In the genomic region with DNA sequence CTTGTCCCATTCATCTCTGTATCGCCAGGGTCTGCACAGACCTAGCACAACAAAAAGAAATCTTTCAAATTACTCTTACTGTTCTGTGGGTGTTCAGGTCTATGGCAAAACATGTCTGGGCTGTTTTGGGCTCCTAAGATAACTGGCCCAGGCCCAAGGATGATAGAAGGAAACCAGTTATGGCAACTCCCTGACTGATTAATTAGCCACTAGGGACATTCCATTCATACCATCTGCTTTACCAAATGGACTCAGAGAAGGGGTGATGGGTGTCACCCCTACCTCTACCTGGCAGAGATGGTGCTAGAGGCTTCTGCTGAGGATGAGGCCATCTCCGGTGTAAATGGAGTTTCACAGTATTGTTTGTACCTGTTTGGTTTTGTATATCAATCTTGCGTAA, we compare ENCODE assay signal across 9 cellular contexts. TPM values are rescaled to one million over a fixed set of nuclear protein-coding genes. Genes with fewer than 3 reads are reported as not detected.
DNase-seq lines count a peak whose midpoint lies in the region; ATAC-seq and TF ChIP-seq lines count a peak whose summit lies in the region.
"Had no signal": no experiment of that assay in that cellular context is flagged by ENCODE, and none has a peak within 500 bp of the region (broad histone marks: within the 10 kb centered on the region; RNA-seq: fewer than 3 reads in every experiment).

No MANE protein-coding gene starts in this region.

- H3K4me3 ChIP-seq in PC-3 (ENCODE audit: low read length) = no peak overlapping the region
- peak overlapping the region; percentile 79 to 95 (median 88) for H3K4me3 ChIP-seq in esophagus muscularis mucosa
- peak overlapping the region in 2 of 4 donors; percentile 96 to 97 for H3K4me3 ChIP-seq in gastrocnemius medialis

- POLR2A ChIA-PET in PC-3 (lab: Charles Lee; ENCODE audit: unreplicated experiment) = no interaction called here

- CTCF ChIA-PET in PC-3 (lab: Charles Lee) = no interaction called here

- ATAC-seq in PC-3 (no peak), gastrocnemius medialis (no peak), HG03135 (IDR thresholded peaks at IDR 0.05; ENCODE audit: unreplicated experiment) (no peak)

- 90% methylated on average over 3 of the region's 3 CpGs for WGBS in esophagus muscularis mucosa

- H4K20me1 ChIP-seq in PC-3 (ENCODE audit: low read length) = no peaks in the 10 kb centered on the region

- no peaks in the 10 kb centered on the region for H3K9me3 ChIP-seq in PC-3 (ENCODE audit: low read length)
- no peaks in the 10 kb centered on the region for H3K9me3 ChIP-seq in esophagus muscularis mucosa
- H3K9me3 ChIP-seq in gastrocnemius medialis = no peaks in the 10 kb centered on the region

- DNase-seq in PC-3 (peak; percentile 54), esophagus muscularis mucosa (ENCODE audit: extremely low spot score) (no peak), gastrocnemius medialis (no peak), NCI-H1417 (lab: John Stamatoyannopoulos, UW) (no peak)
- no peak for DNase-seq in activated effector memory CD4-positive, alpha-beta T cell treated with Interleukin-2 at 50 U/mL for 16 hours
- no peak for DNase-seq in central memory CD4-positive, alpha-beta T cell
- DNase-seq: activated gamma-delta T cell treated with Interleukin-2 at 50 U/mL for 16 hours had no signal

- H3K9me2 ChIP-seq in PC-3 (replicated peaks; ENCODE audit: low read length) = no peaks in the 10 kb centered on the region

- H3K36me3 ChIP-seq in PC-3 (ENCODE audit: low read depth, low read length) (no peaks in the 10 kb centered on the region), esophagus muscularis mucosa (peaks cover 0 to 10% (median 5%) of the 10 kb centered on the region in 4 donors), gastrocnemius medialis (peaks cover 0 to 9% of the 10 kb centered on the region in 2 donors)

- no peak for TF ChIP-seq EP300 in esophagus muscularis mucosa (IDR thresholded peaks at IDR 0.05)

- intact Hi-C loops in PC-3 (cut with micrococcal nuclease) (no loop called here), esophagus muscularis mucosa (cut with DNase I) (loop anchor here (5.0 kb wide), 1 partner anchor 70 kb away; a partner anchor contains a TSS), gastrocnemius medialis (cut with DNase I; ENCODE audit: low total_unique reads) (loop anchor here (5.0 to 10.0 kb wide), 2 partner anchors 40 to 98 kb away; a partner anchor contains a TSS)

- in situ Hi-C loops in gastrocnemius medialis (cut with MboI; ENCODE audit: low sequenced_read_pairs in 4 of 4) = no loop called here

- H3K4me1 ChIP-seq in PC-3 (ENCODE audit: insufficient read depth, low read length) (peaks cover 15% of the 10 kb centered on the region; the same call in 1 of the 2 replicates), esophagus muscularis mucosa (peaks cover 35 to 62% (median 43%) of the 10 kb centered on the region in 4 donors), gastrocnemius medialis (peaks cover 18 to 47% of the 10 kb centered on the region in 2 donors)

- H2AFZ ChIP-seq in PC-3 (ENCODE audit: low read length) = no peak overlapping the region

- H3K27me3 ChIP-seq in PC-3 (ENCODE audit: low read length) (no peaks in the 10 kb centered on the region), esophagus muscularis mucosa (no peaks in the 10 kb centered on the region), gastrocnemius medialis (no peaks in the 10 kb centered on the region)

- H3K27ac ChIP-seq in PC-3 (ENCODE audit: low read length) (no peak overlapping the region), esophagus muscularis mucosa (replicated peaks in 1 of 4) (peak overlapping the region in 2 of 4 donors; percentile 82 to 86), gastrocnemius medialis (peak overlapping the region; percentile 84 to 94 (median 92))

- TF ChIP-seq CTCF in GM12873 (IDR thresholded peaks at IDR 0.05; ENCODE audit: insufficient read depth, low read depth, low read length, missing control alignments) (peak; percentile 8), PC-3 (conservative IDR thresholded peaks at IDR 0.05; ENCODE audit: low read depth, low read length) (no peak; the same call in 1 of the 2 replicates), esophagus muscularis mucosa (IDR thresholded peaks at IDR 0.05) (no peak), gastrocnemius medialis (IDR thresholded peaks at IDR 0.05 in 4 of 5, conservative IDR thresholded peaks at IDR 0.05 in 1 of 5) (no peak)

- BruUV-seq in PC-3 (replicated peaks; lab: Mats Ljungman, UMichigan) = no TSS peak

- TF ChIP-seq POLR2A in esophagus muscularis mucosa (IDR thresholded peaks at IDR 0.05; ENCODE audit: low read depth) (no peak), gastrocnemius medialis (IDR thresholded peaks at IDR 0.05) (no peak)

- H3K9ac ChIP-seq in PC-3 (ENCODE audit: low read length) = no peak overlapping the region

- no peaks in the 10 kb centered on the region for H3F3A ChIP-seq in PC-3 (ENCODE audit: low read length, unreplicated experiment)

- no peaks in the 10 kb centered on the region for H3K79me2 ChIP-seq in PC-3 (ENCODE audit: low read length)

- 0 out of 2 replicates have a peak overlapping the region, but pooled peaks have one; percentile 94 for H3K4me2 ChIP-seq in PC-3 (ENCODE audit: low read length)

RNA-seq across cellular contexts. Expression of a gene that starts 1.9 kb away (rescaled TPM):
- 2.1 and 3.6 TPM in 2 replicates for total RNA-seq in PC-3 (2014; rRNA removed)
- total RNA-seq in esophagus muscularis mucosa = 10 to 100 TPM; 11.6 to 19.4 (median 15.8) TPM
- 10 to 100 TPM; 17.5 to 29.6 (median 23.9) TPM for total RNA-seq in gastrocnemius medialis
